In genomic region chr10:86730227-86730626, GRCh38 we compare ENCODE assay signal across 13 cellular contexts. TPM values are rescaled to one million over a fixed set of nuclear protein-coding genes. Genes with fewer than 3 reads are reported as not detected.
DNase-seq lines count a peak whose midpoint lies in the region; ATAC-seq and TF ChIP-seq lines count a peak whose summit lies in the region.
"Had no signal": no experiment of that assay in that cellular context is flagged by ENCODE, and none has a peak within 500 bp of the region (broad histone marks: within the 10 kb centered on the region; RNA-seq: fewer than 3 reads in every experiment).

No MANE protein-coding gene starts in this region.

- no peaks in the 10 kb centered on the region for H4K20me1 ChIP-seq in mammary epithelial cell (ENCODE audit: insufficient read depth, low read length)

- H3K9ac ChIP-seq in mammary epithelial cell (ENCODE audit: insufficient read depth, low read length) = no peak overlapping the region
- H3K9ac ChIP-seq: KMS-11 had no signal

- WGBS in mammary epithelial cell (ENCODE audit: low coverage, missing lambda C conversion rate) = 100% methylated on average over 1 of the region's 1 CpG
- 90% methylated on average over 1 of the region's 1 CpG; no CpG with 5 or more reads in 1 of the 2 donors for WGBS in transverse colon (ENCODE audit: low coverage in 1 of 2), 2 donors

- in situ Hi-C loops in mammary epithelial cell (cut with MboI; ENCODE audit: low sequenced_read_pairs in 2 of 2) = no loop called here
- in situ Hi-C loops in transverse colon (cut with MboI; ENCODE audit: low pct_ligation_motif_present in 1 of 4, low pct_unique_long_range_greater_than_20kb in 1 of 4, low sequenced_read_pairs in 3 of 4) = no loop called here

- TF ChIP-seq EP300 in transverse colon (IDR thresholded peaks at IDR 0.05; ENCODE audit: low read depth) = no peak

- TF ChIP-seq POLR2A in transverse colon (IDR thresholded peaks at IDR 0.05) = no peak

- H3K4me1 Mint-ChIP-seq in MCF 10A (ENCODE audit: insufficient read depth, unreplicated experiment) = no peaks in the 10 kb centered on the region

- no peaks in the 10 kb centered on the region for H3K79me2 ChIP-seq in mammary epithelial cell (ENCODE audit: insufficient read depth, low read length)

- TF ChIP-seq CTCF in MCF 10A (IDR thresholded peaks at IDR 0.05; ENCODE audit: unreplicated experiment) (no peak), mammary epithelial cell (conservative IDR thresholded peaks at IDR 0.05 in 1 of 2, IDR thresholded peaks at IDR 0.05 in 1 of 2; ENCODE audit: extremely low read depth in 1 of 2, insufficient read depth in 1 of 2, low read depth in 1 of 2, low read length in 2 of 2) (no peak), coronary artery (IDR thresholded peaks at IDR 0.05) (no peak), transverse colon (IDR thresholded peaks at IDR 0.05) (no peak)

- POLR2A ChIA-PET in MCF 10A (lab: Yijun Ruan, JAX) = no interaction called here

- dilution Hi-C loops in mammary epithelial cell (cut with HindIII; ENCODE audit: low sequenced_read_pairs) = no loop called here

- no peaks in the 10 kb centered on the region for H3K9me3 Mint-ChIP-seq in MCF 10A (ENCODE audit: unreplicated experiment)

- H3K27ac ChIP-seq in mammary epithelial cell (ENCODE audit: insufficient read depth, low read depth, low read length) (no peak overlapping the region), coronary artery (peak overlapping the region; percentile 57 to 69), transverse colon (peak overlapping the region; percentile 81 to 94 (median 84))
- H3K27ac ChIP-seq: KMS-11 had no signal

- intact Hi-C loops in MCF 10A (cut with micrococcal nuclease) = no loop called here
- intact Hi-C loops in mammary epithelial cell (cut with micrococcal nuclease) = no loop called here
- intact Hi-C loops in transverse colon (cut with DNase I; ENCODE audit: low total_unique reads) = no loop called here

- H3K4me3 ChIP-seq in mammary epithelial cell (replicated peaks in 1 of 3; ENCODE audit: insufficient read depth in 1 of 3, low read depth in 2 of 3, low read length in 3 of 3) = no peak overlapping the region
- no peak overlapping the region for H3K4me3 ChIP-seq in coronary artery
- H3K4me3 ChIP-seq in transverse colon = no peak overlapping the region

- H3K36me3 ChIP-seq in mammary epithelial cell (ENCODE audit: insufficient read depth, low read length) (no peaks in the 10 kb centered on the region), transverse colon (no peaks in the 10 kb centered on the region)

- H3K4me3 Mint-ChIP-seq in MCF 10A (ENCODE audit: unreplicated experiment) = no peak overlapping the region

- H3K27me3 ChIP-seq in mammary epithelial cell (ENCODE audit: insufficient read depth, low read length) = no peaks in the 10 kb centered on the region
- H3K27me3 ChIP-seq in transverse colon = no peaks in the 10 kb centered on the region

- H3K4me2 ChIP-seq in mammary epithelial cell (ENCODE audit: insufficient read depth, low read depth, low read length) = no peak overlapping the region
- H3K4me2 ChIP-seq: KMS-11 had no signal

- peak; percentile 51 for DNase-seq in MCF 10A (ENCODE audit: unreplicated experiment)
- no peak for DNase-seq in mammary epithelial cell
- DNase-seq in coronary artery (ENCODE audit: low spot score) = no peak
- DNase-seq in mesenteric fat pad (ENCODE audit: low spot score) = peak; percentile 78
- DNase-seq in transverse colon = peak; percentile 74
- DNase-seq in RKO (ENCODE audit: low spot score) = no peak
- DNase-seq: activated CD4-positive, alpha-beta T cell treated with anti-CD3 and anti-CD28 coated beads for 1 hour; central memory CD4-positive, alpha-beta T cell; kidney; NCI-H526 treated with DMSO at 0.1 percent for 48 hours had no signal

- no peak overlapping the region for H2AFZ ChIP-seq in mammary epithelial cell (ENCODE audit: low read depth, low read length)

- H3K36me3 Mint-ChIP-seq in MCF 10A (ENCODE audit: insufficient read depth, unreplicated experiment) = peaks cover 5% of the 10 kb centered on the region

- no peak for ATAC-seq in esophagus mucosa
- ATAC-seq in GM19328 (IDR thresholded peaks at IDR 0.05; ENCODE audit: unreplicated experiment) = no peak

- no peaks in the 10 kb centered on the region for H3K27me3 Mint-ChIP-seq in MCF 10A (ENCODE audit: insufficient read depth, unreplicated experiment)

- H3K27ac Mint-ChIP-seq in MCF 10A (ENCODE audit: low read depth, unreplicated experiment) = no peak overlapping the region

- BruUV-seq in MCF 10A (replicated peaks; lab: Mats Ljungman, UMichigan) (no TSS peak), mammary epithelial cell (replicated peaks; lab: Mats Ljungman, UMichigan) (no TSS peak)

- CTCF ChIA-PET in MCF 10A (lab: Yijun Ruan, JAX) (interaction anchor here (1.0 kb wide), 1 partner anchor 10 kb away, joined by 4 read pairs; no protein-coding TSS in a partner anchor), mammary epithelial cell (lab: Charles Lee; ENCODE audit: low non-redundant PET) (no interaction called here)

- H3K9me3 ChIP-seq in mammary epithelial cell (replicated peaks; ENCODE audit: insufficient read depth, low read length) (no peaks in the 10 kb centered on the region), transverse colon (no peaks in the 10 kb centered on the region)

- no peaks in the 10 kb centered on the region for H3K4me1 ChIP-seq in mammary epithelial cell (ENCODE audit: insufficient read depth, low read length)
- peaks cover 5 to 32% (median 19%) of the 10 kb centered on the region in 4 donors for H3K4me1 ChIP-seq in transverse colon

RNA-seq across cellular contexts. Expression of gene BMPR1A, which starts 26.2 kb away (rescaled TPM):
- total RNA-seq in MCF 10A (2022) (27.3 and 34.3 TPM in 2 replicates), mammary epithelial cell (10 to 100 TPM; 29.8 to 58.0 TPM), mesenteric fat pad (43.5 TPM), transverse colon (10 to 100 TPM; 29.3 to 45.2 (median 38.0) TPM), esophagus mucosa (17.3 TPM)
- polyA plus RNA-seq in mammary epithelial cell = 19.1 TPM
- 16.7 TPM for polyA minus RNA-seq in mammary epithelial cell

Comparison
In these comparisons a context has a peak if more than half of its experiments do, and no peak if none do; other contexts are left out.
1. DNase-seq: peak in MCF 10A (single experiment), mesenteric fat pad (single experiment) and transverse colon (single experiment); none in mammary epithelial cell (single experiment), coronary artery (single experiment) and RKO (single experiment).